ENCODE assay signal across 1 cellular context in the genomic region with DNA sequence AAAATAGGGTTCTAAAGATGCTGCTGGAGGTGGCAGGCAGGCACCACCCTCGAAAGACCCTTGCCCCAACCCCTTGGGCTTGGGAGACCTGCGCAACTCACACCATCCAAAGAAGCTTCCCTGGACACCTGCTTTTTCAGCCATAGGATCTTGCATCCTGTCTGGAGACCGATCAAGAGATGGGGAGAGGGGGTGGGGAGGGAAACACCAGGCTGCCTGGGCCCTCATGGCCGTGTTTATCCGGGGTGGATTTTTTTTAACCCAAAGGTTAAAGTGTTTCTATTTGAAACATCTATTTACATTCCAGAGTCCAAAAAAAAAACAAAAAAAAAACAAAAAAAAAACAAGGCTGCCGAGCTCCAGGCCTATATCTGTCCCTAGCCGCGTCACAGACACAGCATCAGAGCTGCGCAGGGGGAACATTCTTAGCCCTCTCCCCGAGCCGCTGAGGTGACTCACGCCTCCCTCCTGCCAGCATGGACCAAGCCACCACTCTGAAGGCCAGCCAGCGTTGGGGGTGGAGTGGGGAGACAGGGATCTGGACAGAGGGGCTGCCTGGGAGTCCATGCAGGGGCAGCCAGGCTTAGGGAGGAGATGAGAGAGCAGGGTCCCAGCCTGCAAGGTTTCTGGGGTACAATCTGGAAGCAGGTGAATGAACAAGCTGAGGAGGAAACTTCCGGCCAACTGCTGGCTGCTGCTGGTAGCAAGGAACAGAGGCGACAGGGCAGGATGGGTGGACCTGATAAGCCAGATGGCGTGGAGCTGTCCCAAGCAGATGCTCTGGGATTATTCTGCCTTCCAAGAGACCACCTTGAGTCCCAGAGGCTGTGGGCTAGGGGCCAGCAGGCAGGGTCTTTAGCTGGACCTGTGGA.
TF ChIP-seq lines count a peak whose summit lies in the region.

No MANE protein-coding gene starts in this region.

TF ChIP-seq in HepG2, 621 proteins besides CTCF, POLR2A, EP300 and RAD21 (continued from another document and continues in another):
- 0 out of 2 replicates have a peak, but pooled peaks have one; percentile 71 for TF ChIP-seq RERE (CRISPR knock-in tag; IDR thresholded peaks at IDR 0.05; ENCODE audit: low read depth)
- no peak for TF ChIP-seq ZNF879 (CRISPR knock-in tag; IDR thresholded peaks at IDR 0.05)
- peak; percentile 90; the same call in 1 of the 2 replicates for TF ChIP-seq ZBTB38 (CRISPR knock-in tag; IDR thresholded peaks at IDR 0.05)
- TF ChIP-seq, protein P1, sequence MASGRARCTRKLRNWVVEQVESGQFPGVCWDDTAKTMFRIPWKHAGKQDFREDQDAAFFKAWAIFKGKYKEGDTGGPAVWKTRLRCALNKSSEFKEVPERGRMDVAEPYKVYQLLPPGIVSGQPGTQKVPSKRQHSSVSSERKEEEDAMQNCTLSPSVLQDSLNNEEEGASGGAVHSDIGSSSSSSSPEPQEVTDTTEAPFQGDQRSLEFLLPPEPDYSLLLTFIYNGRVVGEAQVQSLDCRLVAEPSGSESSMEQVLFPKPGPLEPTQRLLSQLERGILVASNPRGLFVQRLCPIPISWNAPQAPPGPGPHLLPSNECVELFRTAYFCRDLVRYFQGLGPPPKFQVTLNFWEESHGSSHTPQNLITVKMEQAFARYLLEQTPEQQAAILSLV (CRISPR knock-in tag; IDR thresholded peaks at IDR 0.05; ENCODE audit: borderline replicate concordance), result peak; percentile 76; the same call in 1 of the 2 replicates
- TF ChIP-seq PAX8 (CRISPR knock-in tag; IDR thresholded peaks at IDR 0.05; ENCODE audit: borderline replicate concordance), result peak; percentile 42; the same call in 1 of the 2 replicates
- TF ChIP-seq, protein P2, sequence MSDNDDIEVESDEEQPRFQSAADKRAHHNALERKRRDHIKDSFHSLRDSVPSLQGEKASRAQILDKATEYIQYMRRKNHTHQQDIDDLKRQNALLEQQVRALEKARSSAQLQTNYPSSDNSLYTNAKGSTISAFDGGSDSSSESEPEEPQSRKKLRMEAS (IDR thresholded peaks at IDR 0.05), result peak; percentile 79
- TF ChIP-seq BCL3 (CRISPR knock-in tag; IDR thresholded peaks at IDR 0.05), result peak; percentile 75
- TF ChIP-seq KLF9 (CRISPR knock-in tag; IDR thresholded peaks at IDR 0.05; ENCODE audit: low read depth), result peak; percentile 75; the same call in 1 of the 2 replicates
- 0 out of 2 replicates have a peak, but pooled peaks have one; percentile 31 for TF ChIP-seq STAT6 (CRISPR knock-in tag; IDR thresholded peaks at IDR 0.05; ENCODE audit: borderline replicate concordance)
- TF ChIP-seq, protein P3, sequence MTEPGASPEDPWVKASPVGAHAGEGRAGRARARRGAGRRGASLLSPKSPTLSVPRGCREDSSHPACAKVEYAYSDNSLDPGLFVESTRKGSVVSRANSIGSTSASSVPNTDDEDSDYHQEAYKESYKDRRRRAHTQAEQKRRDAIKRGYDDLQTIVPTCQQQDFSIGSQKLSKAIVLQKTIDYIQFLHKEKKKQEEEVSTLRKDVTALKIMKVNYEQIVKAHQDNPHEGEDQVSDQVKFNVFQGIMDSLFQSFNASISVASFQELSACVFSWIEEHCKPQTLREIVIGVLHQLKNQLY (CRISPR knock-in tag; IDR thresholded peaks at IDR 0.05), result 0 out of 2 replicates have a peak, but pooled peaks have one; percentile 38
- peak; percentile 82 for TF ChIP-seq ELF3 (CRISPR knock-in tag; IDR thresholded peaks at IDR 0.05)
- TF ChIP-seq NRL (CRISPR knock-in tag; IDR thresholded peaks at IDR 0.05; ENCODE audit: borderline replicate concordance), result peak; percentile 63
- TF ChIP-seq, protein P4, sequence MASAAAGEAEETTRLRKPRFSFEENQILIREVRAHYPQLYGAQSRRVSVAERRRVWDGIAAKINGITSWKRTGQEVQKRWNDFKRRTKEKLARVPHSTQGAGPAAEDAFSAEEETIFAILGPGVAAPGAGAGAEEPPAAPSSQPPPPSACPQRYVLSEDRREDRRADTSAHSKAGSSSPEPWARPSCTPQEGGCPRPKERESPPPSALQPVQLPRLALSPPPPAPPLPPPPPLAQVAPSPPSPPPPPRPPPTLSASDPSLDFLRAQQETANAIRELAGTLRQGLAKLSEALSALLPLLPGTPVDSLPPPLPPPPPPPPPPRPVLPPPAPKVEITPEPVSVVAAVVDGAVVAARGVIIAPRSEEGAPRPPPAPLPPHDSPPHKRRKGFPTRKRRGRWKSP (CRISPR knock-in tag; IDR thresholded peaks at IDR 0.05), result peak; percentile 73
- TF ChIP-seq ZNF30 (CRISPR knock-in tag; IDR thresholded peaks at IDR 0.05), result no peak
- TF ChIP-seq ZSCAN22 (CRISPR knock-in tag; IDR thresholded peaks at IDR 0.05), result 0 out of 2 replicates have a peak, but pooled peaks have one; percentile 70
- 0 out of 2 replicates have a peak, but pooled peaks have one; percentile 55 for TF ChIP-seq ZNF678 (CRISPR knock-in tag; IDR thresholded peaks at IDR 0.05)
- TF ChIP-seq PHF8 (CRISPR knock-in tag; IDR thresholded peaks at IDR 0.05), result peak; percentile 53; the same call in 1 of the 2 replicates
- no peak for TF ChIP-seq PLRG1 (conservative IDR thresholded peaks at IDR 0.05)
- peak; percentile 88 for TF ChIP-seq PITX1 (CRISPR knock-in tag; IDR thresholded peaks at IDR 0.05)
- TF ChIP-seq SYNCRIP (IDR thresholded peaks at IDR 0.05; ENCODE audit: insufficient read depth, low read depth, low read length), result no peak
- TF ChIP-seq, protein P5, sequence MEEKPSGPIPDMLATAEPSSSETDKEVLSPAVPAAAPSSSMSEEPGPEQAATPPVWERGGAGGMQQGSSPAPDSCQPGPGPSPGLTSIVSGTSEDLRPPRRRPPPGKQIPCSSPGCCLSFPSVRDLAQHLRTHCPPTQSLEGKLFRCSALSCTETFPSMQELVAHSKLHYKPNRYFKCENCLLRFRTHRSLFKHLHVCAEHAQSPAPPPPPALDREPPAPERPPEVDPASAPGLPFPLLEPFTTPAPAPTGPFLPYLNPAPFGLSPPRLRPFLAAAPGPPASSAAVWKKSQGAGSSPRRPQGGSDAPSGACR (CRISPR knock-in tag; IDR thresholded peaks at IDR 0.05), result 0 out of 2 replicates have a peak, but pooled peaks have one; percentile 50
- peak; percentile 75 for TF ChIP-seq ISL2 (CRISPR knock-in tag; IDR thresholded peaks at IDR 0.05)
- peak; percentile 73; the same call in 1 of the 2 replicates for TF ChIP-seq YEATS4 (CRISPR knock-in tag; IDR thresholded peaks at IDR 0.05; ENCODE audit: borderline replicate concordance)
- TF ChIP-seq SETDB1 (CRISPR knock-in tag; IDR thresholded peaks at IDR 0.05; ENCODE audit: borderline replicate concordance), result no peak; the same call in 1 of the 2 replicates
- TF ChIP-seq SMARCE1 (IDR thresholded peaks at IDR 0.05; ENCODE audit: borderline replicate concordance), result no peak
- peak in 1 of 2 experiments; percentile 64; a peak in 2 of 4 replicates for TF ChIP-seq NR2F1 (CRISPR knock-in tag; IDR thresholded peaks at IDR 0.05)
- TF ChIP-seq DMAP1 (CRISPR knock-in tag; IDR thresholded peaks at IDR 0.05), result peak; percentile 81
- peak; percentile 97 for TF ChIP-seq ZSCAN29 (CRISPR knock-in tag; conservative IDR thresholded peaks at IDR 0.05)
- TF ChIP-seq WIZ (CRISPR knock-in tag; IDR thresholded peaks at IDR 0.05), result peak; percentile 41; the same call in 1 of the 2 replicates
- TF ChIP-seq CREBL2 (CRISPR knock-in tag; IDR thresholded peaks at IDR 0.05; ENCODE audit: borderline replicate concordance), result no peak; the same call in 1 of the 2 replicates
- TF ChIP-seq ZNF484 (CRISPR knock-in tag; IDR thresholded peaks at IDR 0.05; ENCODE audit: borderline replicate concordance, low read depth), result no peak
- TF ChIP-seq ZBTB39 (CRISPR knock-in tag; IDR thresholded peaks at IDR 0.05), result no peak
- TF ChIP-seq ZNF317 (CRISPR knock-in tag; IDR thresholded peaks at IDR 0.05), result peak; percentile 66; the same call in 1 of the 2 replicates
- peak; percentile 67 for TF ChIP-seq GABPB1 (CRISPR knock-in tag; IDR thresholded peaks at IDR 0.05)
- TF ChIP-seq PHF5A (CRISPR knock-in tag; IDR thresholded peaks at IDR 0.05; ENCODE audit: low read depth, unreplicated experiment), result peak; percentile 93
- TF ChIP-seq NR2F2 (IDR thresholded peaks at IDR 0.05; ENCODE audit: borderline replicate concordance, low read depth), result peak; percentile 76; the same call in 1 of the 2 replicates
- TF ChIP-seq, protein P6, sequence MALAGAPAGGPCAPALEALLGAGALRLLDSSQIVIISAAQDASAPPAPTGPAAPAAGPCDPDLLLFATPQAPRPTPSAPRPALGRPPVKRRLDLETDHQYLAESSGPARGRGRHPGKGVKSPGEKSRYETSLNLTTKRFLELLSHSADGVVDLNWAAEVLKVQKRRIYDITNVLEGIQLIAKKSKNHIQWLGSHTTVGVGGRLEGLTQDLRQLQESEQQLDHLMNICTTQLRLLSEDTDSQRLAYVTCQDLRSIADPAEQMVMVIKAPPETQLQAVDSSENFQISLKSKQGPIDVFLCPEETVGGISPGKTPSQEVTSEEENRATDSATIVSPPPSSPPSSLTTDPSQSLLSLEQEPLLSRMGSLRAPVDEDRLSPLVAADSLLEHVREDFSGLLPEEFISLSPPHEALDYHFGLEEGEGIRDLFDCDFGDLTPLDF (CRISPR knock-in tag; IDR thresholded peaks at IDR 0.05), result no peak
- peak; percentile 73; the same call in 1 of the 2 replicates for TF ChIP-seq FOSL1 (CRISPR knock-in tag; IDR thresholded peaks at IDR 0.05; ENCODE audit: borderline replicate concordance)
- peak; percentile 74; the same call in 1 of the 2 replicates for TF ChIP-seq HMG20A (CRISPR knock-in tag; IDR thresholded peaks at IDR 0.05; ENCODE audit: borderline replicate concordance)
